In genomic region chr2:64656379-64656778, GRCh38 we compare ENCODE assay signal across 1 cellular context.
TF ChIP-seq lines count a peak whose summit lies in the region.

No MANE protein-coding gene starts in this region.

TF ChIP-seq in HepG2, 621 proteins besides CTCF, POLR2A, EP300 and RAD21 (continued from another document and continues in another):
- TF ChIP-seq AHDC1 (CRISPR knock-in tag; IDR thresholded peaks at IDR 0.05; ENCODE audit: borderline replicate concordance), result peak; percentile 31; the same call in 1 of the 2 replicates
- no peak for TF ChIP-seq HOXA3 (CRISPR knock-in tag; IDR thresholded peaks at IDR 0.05)
- TF ChIP-seq ZNF547 (CRISPR knock-in tag; IDR thresholded peaks at IDR 0.05), result no peak
- TF ChIP-seq PCBP1 (IDR thresholded peaks at IDR 0.05; ENCODE audit: borderline replicate concordance, low read depth, low read length), result no peak
- no peak for TF ChIP-seq SP1 (IDR thresholded peaks at IDR 0.05)
- TF ChIP-seq SP1 (CRISPR knock-in tag; IDR thresholded peaks at IDR 0.05), result no peak
- TF ChIP-seq UBTF (CRISPR knock-in tag; IDR thresholded peaks at IDR 0.05), result no peak
- no peak for TF ChIP-seq SRSF4 (IDR thresholded peaks at IDR 0.05; ENCODE audit: low read depth, low read length, poor library complexity, severe bottlenecking)
- TF ChIP-seq BCL6 (CRISPR knock-in tag; IDR thresholded peaks at IDR 0.05), result no peak
- no peak for TF ChIP-seq HMGA1 (CRISPR knock-in tag; conservative IDR thresholded peaks at IDR 0.05)
- TF ChIP-seq ZNF496 (CRISPR knock-in tag; IDR thresholded peaks at IDR 0.05; ENCODE audit: insufficient replicate concordance), result no peak
- no peak for TF ChIP-seq ZNF557 (CRISPR knock-in tag; IDR thresholded peaks at IDR 0.05)
- no peak for TF ChIP-seq LRRFIP1 (CRISPR knock-in tag; conservative IDR thresholded peaks at IDR 0.05)
- TF ChIP-seq RNF219 (CRISPR knock-in tag; IDR thresholded peaks at IDR 0.05), result no peak
- peak; percentile 57 for TF ChIP-seq MED1 (CRISPR knock-in tag; IDR thresholded peaks at IDR 0.05)
- no peak for TF ChIP-seq PPARG (CRISPR knock-in tag; conservative IDR thresholded peaks at IDR 0.05)
- TF ChIP-seq NR0B2 (CRISPR knock-in tag; IDR thresholded peaks at IDR 0.05), result no peak
- no peak for TF ChIP-seq RNF2 (conservative IDR thresholded peaks at IDR 0.05; ENCODE audit: low read depth)
- TF ChIP-seq SOX5 (CRISPR knock-in tag; IDR thresholded peaks at IDR 0.05; ENCODE audit: borderline replicate concordance), result peak; percentile 44; the same call in 1 of the 2 replicates
- TF ChIP-seq SNAPC2 (CRISPR knock-in tag; IDR thresholded peaks at IDR 0.05), result no peak
- no peak for TF ChIP-seq POGK (CRISPR knock-in tag; conservative IDR thresholded peaks at IDR 0.05)
- no peak for TF ChIP-seq ZSCAN31 (CRISPR knock-in tag; IDR thresholded peaks at IDR 0.05; ENCODE audit: low read depth)
- TF ChIP-seq TAF15 (IDR thresholded peaks at IDR 0.05; ENCODE audit: low read depth, low read length, poor library complexity, severe bottlenecking), result no peak
- TF ChIP-seq TEAD3 (CRISPR knock-in tag; optimal IDR thresholded peaks at IDR 0.05; ENCODE audit: borderline replicate concordance), result peak; percentile 90
- TF ChIP-seq RCOR2 (CRISPR knock-in tag; IDR thresholded peaks at IDR 0.05), result 0 out of 2 replicates have a peak, but pooled peaks have one; percentile 62
- peak; percentile 71 for TF ChIP-seq ARID5B (CRISPR knock-in tag; IDR thresholded peaks at IDR 0.05)
- no peak for TF ChIP-seq KDM2A (CRISPR knock-in tag; IDR thresholded peaks at IDR 0.05; ENCODE audit: borderline replicate concordance, low read depth)
- no peak for TF ChIP-seq IRX3 (CRISPR knock-in tag; IDR thresholded peaks at IDR 0.05; ENCODE audit: borderline replicate concordance, low read depth)
- no peak for TF ChIP-seq ZNF773 (CRISPR knock-in tag; IDR thresholded peaks at IDR 0.05; ENCODE audit: borderline replicate concordance)
- no peak for TF ChIP-seq TGIF2 (CRISPR knock-in tag; IDR thresholded peaks at IDR 0.05)
- TF ChIP-seq NR2F6 (IDR thresholded peaks at IDR 0.05), result no peak
- TF ChIP-seq NR2F6 (CRISPR knock-in tag; IDR thresholded peaks at IDR 0.05), result no peak; the same call in 1 of the 2 replicates
- TF ChIP-seq ZEB1 (IDR thresholded peaks at IDR 0.05; ENCODE audit: insufficient replicate concordance, low read depth), result no peak
- 0 out of 2 replicates have a peak, but pooled peaks have one; percentile 25 for TF ChIP-seq ZNF264 (CRISPR knock-in tag; IDR thresholded peaks at IDR 0.05)
- no peak for TF ChIP-seq ETV5 (CRISPR knock-in tag; IDR thresholded peaks at IDR 0.05; ENCODE audit: borderline replicate concordance)
- TF ChIP-seq KDM6A (CRISPR knock-in tag; IDR thresholded peaks at IDR 0.05; ENCODE audit: low read depth), result no peak
- TF ChIP-seq ZNF589 (CRISPR knock-in tag; conservative IDR thresholded peaks at IDR 0.05), result no peak
- TF ChIP-seq HCFC1 (IDR thresholded peaks at IDR 0.05; ENCODE audit: low read depth, low read length), result no peak
- TF ChIP-seq FOXO4 (CRISPR knock-in tag; conservative IDR thresholded peaks at IDR 0.05), result no peak
